In the genomic region with DNA sequence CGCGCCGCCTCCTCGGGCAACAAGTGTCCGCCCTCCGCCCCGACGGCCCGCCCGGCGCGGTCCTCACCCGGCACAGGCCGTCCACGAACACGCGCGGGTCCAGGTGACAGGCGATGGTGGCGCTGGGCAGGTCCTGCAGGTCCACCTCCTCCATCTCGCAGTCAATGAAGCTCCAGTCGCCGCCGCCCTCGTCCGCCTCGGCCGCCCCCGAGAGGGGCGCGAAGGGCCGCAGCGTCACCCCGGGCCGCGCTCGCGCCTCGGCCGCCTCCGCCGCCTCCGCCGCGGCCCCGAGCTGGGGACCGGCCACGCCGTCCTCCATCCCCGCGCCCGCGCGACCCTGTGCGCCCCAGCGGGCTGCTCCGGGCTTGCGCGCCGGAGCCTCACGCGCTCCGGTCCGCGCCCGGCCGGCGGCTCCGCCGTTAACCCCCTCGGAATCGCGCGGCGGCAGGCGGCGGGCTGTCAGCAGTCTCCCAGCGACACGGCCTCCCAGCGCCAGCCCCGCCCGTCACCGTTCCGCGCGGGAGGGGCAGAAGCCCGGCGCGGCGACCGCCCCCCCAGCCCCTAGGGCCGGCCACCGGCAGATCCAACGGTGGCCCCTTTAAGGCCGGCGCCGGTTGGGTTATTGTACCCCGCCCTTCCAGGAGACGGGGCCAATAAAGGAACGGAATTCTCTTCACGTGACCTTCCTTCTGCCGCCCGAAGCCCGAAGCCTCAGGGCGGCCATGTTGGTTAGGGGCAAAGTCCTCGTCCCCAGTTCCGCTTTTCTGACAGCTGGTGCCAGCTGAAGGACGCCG, we compare ENCODE assay signal across 1 cellular context.
TF ChIP-seq lines count a peak whose summit lies in the region.

Gene RCAN1 (minus strand): TSS at position 421 of the 794 bp plus-strand sequence. CDS start 102 bp downstream, at position 319.

TF ChIP-seq in GM12878, 131 proteins besides CTCF, POLR2A, EP300 and RAD21 (continued from another document):
- no peak for TF ChIP-seq NFIC (IDR thresholded peaks at IDR 0.05; ENCODE audit: low read depth, low read length)
- TF ChIP-seq MYC (IDR thresholded peaks at IDR 0.05; ENCODE audit: insufficient read depth, insufficient read length, insufficient replicate concordance, low read length, severe bottlenecking): no peak
- TF ChIP-seq BRCA1 (IDR thresholded peaks at IDR 0.05; ENCODE audit: low read depth, low read length): no peak
- TF ChIP-seq CHD1 (IDR thresholded peaks at IDR 0.05; ENCODE audit: low read depth, low read length): no peak
- TF ChIP-seq CEBPB (IDR thresholded peaks at IDR 0.05; ENCODE audit: borderline replicate concordance in 1 of 2, low read depth in 2 of 2, low read length in 2 of 2): no peak
- TF ChIP-seq NR2F1 (conservative IDR thresholded peaks at IDR 0.05): peak; percentile 56
- TF ChIP-seq E2F8 (IDR thresholded peaks at IDR 0.05; ENCODE audit: low read depth, partially characterized antibody): no peak
- TF ChIP-seq RCOR1 (conservative IDR thresholded peaks at IDR 0.05; ENCODE audit: low read depth, low read length): no peak
- TF ChIP-seq BCLAF1 (IDR thresholded peaks at IDR 0.05): no peak
- TF ChIP-seq CHD2 (IDR thresholded peaks at IDR 0.05; ENCODE audit: borderline replicate concordance, low read depth, low read length): peak; percentile 73; the same call in 1 of the 2 replicates
- no peak for TF ChIP-seq PML (IDR thresholded peaks at IDR 0.05; ENCODE audit: low read length)
- TF ChIP-seq CBFB (IDR thresholded peaks at IDR 0.05; ENCODE audit: low read depth): no peak
- TF ChIP-seq SUZ12 (IDR thresholded peaks at IDR 0.05; ENCODE audit: unreplicated experiment): no peak
- no peak for TF ChIP-seq JUNB (IDR thresholded peaks at IDR 0.05)
- no peak for TF ChIP-seq KDM1A (IDR thresholded peaks at IDR 0.05; ENCODE audit: borderline replicate concordance)
- TF ChIP-seq FOXM1 (IDR thresholded peaks at IDR 0.05; ENCODE audit: low read depth, low read length): no peak
- TF ChIP-seq YBX1 (IDR thresholded peaks at IDR 0.05): no peak
